Comparison of ENCODE assay signal across 1 cellular context in the genomic region with DNA sequence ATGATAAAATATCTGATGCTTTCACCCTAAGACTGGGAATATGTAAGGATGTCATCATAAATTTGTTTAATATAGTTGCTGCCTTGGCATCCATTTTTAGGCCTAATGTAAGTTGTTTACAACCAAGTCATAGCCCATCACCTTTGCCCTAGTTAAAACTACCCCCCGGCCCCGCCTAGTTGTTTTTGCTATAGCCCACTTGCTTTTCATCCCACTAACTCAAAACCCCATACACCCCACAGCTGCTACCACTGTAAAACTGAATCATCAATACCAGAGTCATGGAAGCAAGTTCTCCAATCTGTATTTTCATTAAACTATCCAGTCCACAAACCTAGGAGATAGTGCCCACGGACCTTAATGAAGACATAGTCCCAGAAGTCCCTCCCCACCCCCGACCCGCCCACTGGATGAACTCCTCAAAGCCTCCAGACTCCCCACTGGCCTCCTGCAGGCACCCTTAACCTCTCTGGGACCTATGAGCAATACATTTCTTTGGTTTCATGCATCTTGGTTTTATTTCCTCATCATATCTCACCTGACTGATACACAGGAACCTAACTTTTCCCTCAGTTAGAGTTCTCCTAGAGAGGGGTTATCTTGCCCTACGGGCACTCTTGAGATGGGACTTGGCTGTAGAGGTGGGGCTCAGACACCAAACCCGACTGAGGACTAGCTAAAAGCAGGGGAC.
A peak's percentile ranks its signal among the peaks of the same experiment; 100 is the strongest.
TF ChIP-seq lines count a peak whose summit lies in the region.

No MANE protein-coding gene starts in this region.

TF ChIP-seq in K562, 482 proteins besides CTCF, POLR2A, EP300 and RAD21:
- TF ChIP-seq SMARCA5 (IDR thresholded peaks at IDR 0.05) (no peak), ZNF561 (CRISPR knock-in tag; conservative IDR thresholded peaks at IDR 0.05) (no peak)
- TF ChIP-seq, protein P1, sequence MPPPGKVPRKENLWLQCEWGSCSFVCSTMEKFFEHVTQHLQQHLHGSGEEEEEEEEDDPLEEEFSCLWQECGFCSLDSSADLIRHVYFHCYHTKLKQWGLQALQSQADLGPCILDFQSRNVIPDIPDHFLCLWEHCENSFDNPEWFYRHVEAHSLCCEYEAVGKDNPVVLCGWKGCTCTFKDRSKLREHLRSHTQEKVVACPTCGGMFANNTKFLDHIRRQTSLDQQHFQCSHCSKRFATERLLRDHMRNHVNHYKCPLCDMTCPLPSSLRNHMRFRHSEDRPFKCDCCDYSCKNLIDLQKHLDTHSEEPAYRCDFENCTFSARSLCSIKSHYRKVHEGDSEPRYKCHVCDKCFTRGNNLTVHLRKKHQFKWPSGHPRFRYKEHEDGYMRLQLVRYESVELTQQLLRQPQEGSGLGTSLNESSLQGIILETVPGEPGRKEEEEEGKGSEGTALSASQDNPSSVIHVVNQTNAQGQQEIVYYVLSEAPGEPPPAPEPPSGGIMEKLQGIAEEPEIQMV (tag; conservative IDR thresholded peaks at IDR 0.05; ENCODE audit: low read depth) = 0 out of 2 replicates have a peak, but pooled peaks have one; percentile 31
